Comparison of ENCODE assay signal across 21 cellular contexts in the genomic region with DNA sequence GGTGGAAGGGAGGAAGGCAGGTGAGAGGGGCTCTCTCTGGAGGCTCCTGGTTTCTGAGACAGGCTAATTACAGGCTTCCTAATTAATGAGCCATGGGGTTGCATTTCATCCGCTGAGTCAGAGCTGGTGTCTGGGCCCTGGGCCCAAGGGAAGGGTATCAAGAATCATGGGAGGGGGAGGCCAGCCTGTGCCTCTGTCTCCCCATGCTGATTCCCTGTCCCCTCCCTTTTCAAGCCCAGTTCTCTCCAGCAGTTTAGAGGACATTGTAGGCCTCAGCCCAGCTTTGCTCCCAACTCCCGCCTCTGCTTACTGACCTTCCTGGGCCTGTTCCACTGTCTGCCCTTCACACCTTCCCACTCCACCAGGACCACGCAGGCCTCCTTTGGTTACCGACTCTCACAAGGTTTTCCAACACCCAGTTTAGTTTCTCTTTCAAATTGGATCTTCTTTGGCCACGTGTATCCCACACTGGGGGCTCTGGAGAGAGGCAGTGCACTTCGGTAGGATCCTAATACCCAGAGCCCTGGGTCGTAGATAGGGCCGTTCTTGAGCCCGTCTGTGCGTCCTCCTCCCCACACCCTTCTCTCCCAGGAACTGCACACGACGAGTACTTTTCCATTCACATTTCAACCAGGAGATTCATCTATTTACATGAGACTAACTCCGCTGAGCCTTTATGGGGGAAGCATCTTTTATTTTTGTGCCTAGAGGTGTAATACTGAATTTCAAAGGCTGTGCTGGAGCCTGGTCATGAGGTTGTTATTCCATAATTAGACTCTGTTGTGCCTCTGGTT. TPM values are rescaled to one million over a fixed set of nuclear protein-coding genes. Genes with fewer than 3 reads are reported as not detected.
DNase-seq lines count a peak whose midpoint lies in the region; ATAC-seq and TF ChIP-seq lines count a peak whose summit lies in the region.
"Had no signal": no experiment of that assay in that cellular context is flagged by ENCODE, and none has a peak within 500 bp of the region (broad histone marks: within the 10 kb centered on the region; RNA-seq: fewer than 3 reads in every experiment).

No MANE protein-coding gene starts in this region.

- H3K4me1 ChIP-seq in Loucy (ENCODE audit: insufficient read depth, low read length, poor library complexity, severe bottlenecking), result peaks cover 52% of the 10 kb centered on the region
- H3K4me1 ChIP-seq in psoas muscle, result peaks cover 3% of the 10 kb centered on the region

- no peaks in the 10 kb centered on the region for H3K36me3 Mint-ChIP-seq in brain
- H3K36me3 Mint-ChIP-seq: activated CD4-positive, alpha-beta memory T cell treated with anti-CD3 and anti-CD28 coated beads for 36 hours had no signal

- 72 to 82% (median 76%) methylated on average over 13 of the region's 13 CpGs for WGBS in psoas muscle, 3 donors

- no peak overlapping the region for H3K4me3 ChIP-seq in Loucy (ENCODE audit: low read length, poor library complexity, severe bottlenecking)
- H3K4me3 ChIP-seq in psoas muscle, result no peak overlapping the region
- H3K4me3 ChIP-seq: thoracic aorta had no signal

- peak overlapping the region in 4 of 5 experiments; percentile 18 to 75 (median 44) for H3K27ac Mint-ChIP-seq in brain
- H3K27ac Mint-ChIP-seq: activated CD4-positive, alpha-beta memory T cell treated with anti-CD3 and anti-CD28 coated beads for 36 hours; mesothelial cell of epicardium had no signal

- no peak overlapping the region for H3K27ac ChIP-seq in psoas muscle
- H3K27ac ChIP-seq: 22Rv1, thoracic aorta had no signal

- no peaks in the 10 kb centered on the region for H3K9me2 ChIP-seq in Loucy (replicated peaks; ENCODE audit: low read depth, low read length)

- peak in 3 of 4 donors; percentile 12 to 42 (median 21) for ATAC-seq in psoas muscle
- no peak for ATAC-seq in HG02763 (IDR thresholded peaks at IDR 0.05; ENCODE audit: unreplicated experiment)
- no peak for ATAC-seq in HG03354 (IDR thresholded peaks at IDR 0.05; ENCODE audit: poor library complexity, severe bottlenecking, unreplicated experiment)
- ATAC-seq: HCT116, left colon, sciatic nerve had no signal

- H2AFZ ChIP-seq in Loucy (ENCODE audit: low read length), result no peak overlapping the region

- DNase-seq in NCI-H345 (lab: John Stamatoyannopoulos, UW), result peak; percentile 19
- DNase-seq in NCI-H345 treated with DMSO at 0.1 percent for 48 hours (lab: John Stamatoyannopoulos, UW; ENCODE audit: unreplicated experiment), result no peak
- DNase-seq in psoas muscle, result no peak
- DNase-seq in DMS 273 (lab: John Stamatoyannopoulos, UW; ENCODE audit: unreplicated experiment), result no peak
- DNase-seq: C1 segment of cervical spinal cord, foreskin melanocyte, NCI-H1105 treated with DMSO at 0.1 percent for 48 hours, NCI-H774 had no signal

- no peaks in the 10 kb centered on the region for H3K27me3 ChIP-seq in Loucy (ENCODE audit: insufficient read depth, low read length, poor library complexity, severe bottlenecking)
- H3K27me3 ChIP-seq in psoas muscle (ENCODE audit: insufficient read depth in 3 of 3, low read length in 2 of 3), result no peaks in the 10 kb centered on the region

- intact Hi-C loops in psoas muscle (cut with DNase I), result no loop called here

- no peaks in the 10 kb centered on the region for H4K20me1 ChIP-seq in Loucy (ENCODE audit: insufficient read depth, low read length, poor library complexity, severe bottlenecking)

- no peaks in the 10 kb centered on the region for H3K27me3 Mint-ChIP-seq in brain
- H3K27me3 Mint-ChIP-seq: activated CD4-positive, alpha-beta memory T cell treated with anti-CD3 and anti-CD28 coated beads for 36 hours had no signal

- peak overlapping the region; percentile 17 for H3K9ac ChIP-seq in Loucy (ENCODE audit: low read depth, low read length, poor library complexity, severe bottlenecking)

- no peaks in the 10 kb centered on the region for H3F3A ChIP-seq in Loucy (ENCODE audit: low read depth)

- H3K4me2 ChIP-seq in Loucy (ENCODE audit: low read depth, low read length, poor library complexity, severe bottlenecking), result peak overlapping the region; percentile 51

- no peak for TF ChIP-seq CTCF in Loucy (conservative IDR thresholded peaks at IDR 0.05; ENCODE audit: low read length)
- no peak for TF ChIP-seq CTCF in brain (conservative IDR thresholded peaks at IDR 0.05)
- TF ChIP-seq CTCF in psoas muscle (IDR thresholded peaks at IDR 0.05), result no peak

- H3K4me3 Mint-ChIP-seq in brain, result no peak overlapping the region
- H3K4me3 Mint-ChIP-seq: activated CD4-positive, alpha-beta memory T cell treated with anti-CD3 and anti-CD28 coated beads for 36 hours; mesothelial cell of epicardium had no signal

- no peaks in the 10 kb centered on the region for H3K9me3 Mint-ChIP-seq in brain
- H3K9me3 Mint-ChIP-seq: activated CD4-positive, alpha-beta memory T cell treated with anti-CD3 and anti-CD28 coated beads for 36 hours; mesothelial cell of epicardium had no signal

- H3K36me3 ChIP-seq in Loucy (ENCODE audit: insufficient read depth, low read length) (no peaks in the 10 kb centered on the region), psoas muscle (ENCODE audit: insufficient read depth in 1 of 2, low read depth in 1 of 2) (peaks cover 0 to 11% of the 10 kb centered on the region in 2 donors)
- H3K36me3 ChIP-seq: thoracic aorta had no signal

- no peaks in the 10 kb centered on the region for H3K9me3 ChIP-seq in Loucy (ENCODE audit: insufficient read depth, low read depth, low read length)
- H3K9me3 ChIP-seq in psoas muscle, result no peaks in the 10 kb centered on the region
- H3K9me3 ChIP-seq: thoracic aorta had no signal

- no peaks in the 10 kb centered on the region for H3K79me2 ChIP-seq in Loucy (ENCODE audit: insufficient read depth, low read length)

- H3K4me1 Mint-ChIP-seq in brain, result peaks cover 17% of the 10 kb centered on the region
- H3K4me1 Mint-ChIP-seq: mesothelial cell of epicardium had no signal

RNA-seq across cellular contexts. Expression of a gene that starts 18.2 kb away (rescaled TPM):
- polyA plus RNA-seq in brain (ENCODE audit: insufficient read depth, low read depth, low replicate concordance) (1,079 TPM), psoas muscle (not detected)
- total RNA-seq in psoas muscle, result not detected
- total RNA-seq: activated CD4-positive, alpha-beta memory T cell treated with anti-CD3 and anti-CD28 coated beads for 36 hours; astrocyte; left colon; mesothelial cell of epicardium; RPMI7951; sciatic nerve; thoracic aorta had no signal

RNA-seq across cellular contexts. Expression of a gene that starts 31.4 kb away (rescaled TPM):
- polyA plus RNA-seq in brain (ENCODE audit: insufficient read depth, low read depth, low replicate concordance) (not detected), psoas muscle (under 1 TPM; 0.12 to 0.73 (median 0.17) TPM)
- total RNA-seq in psoas muscle, result not detected
- total RNA-seq: astrocyte, left colon, mesothelial cell of epicardium, RPMI7951, sciatic nerve, thoracic aorta had no signal

RNA-seq across cellular contexts. Expression of a gene that starts 56.9 kb away (rescaled TPM):
- polyA plus RNA-seq in brain (ENCODE audit: insufficient read depth, low read depth, low replicate concordance), result 7.5 TPM
- 10 to 100 TPM; 22.4 to 45.9 (median 26.4) TPM for total RNA-seq in psoas muscle
- polyA plus RNA-seq in psoas muscle, result 10 to 100 TPM; 30.9 to 91.1 (median 35.5) TPM

RNA-seq across cellular contexts. Expression of a gene that starts 56.9 kb away (rescaled TPM):
- polyA plus RNA-seq in brain (ENCODE audit: insufficient read depth, low read depth, low replicate concordance) (10.9 TPM), psoas muscle (1 to 10 TPM; 4.0 to 7.9 (median 5.6) TPM)
- 10 to 100 TPM in 1 of 4 donors, 1 to 10 TPM in 3; 6.1 to 10.8 (median 8.3) TPM for total RNA-seq in psoas muscle

RNA-seq across cellular contexts. Expression of a gene that starts 56.9 kb away (rescaled TPM):
- polyA plus RNA-seq in brain (ENCODE audit: insufficient read depth, low read depth, low replicate concordance) (107 TPM), psoas muscle (100 to 1,000 TPM in 1 of 3 donors, 10 to 100 TPM in 2; 51.6 to 150 (median 68.7) TPM)
- total RNA-seq in psoas muscle, result 10 to 100 TPM; 42.8 to 49.0 (median 44.7) TPM

Comparison
In these comparisons a context has a peak if more than half of its experiments do, and no peak if none do; other contexts are left out.
1. ATAC-seq: peak in psoas muscle (3 of 4); none in HG02763 (single experiment) and HG03354 (single experiment).
2. RNA of a gene that starts 18.2 kb away (polyA plus RNA-seq): 1,079 TPM in brain (single experiment); not detected in psoas muscle; every median in the first group is over 1,000 times any median in the second.